Comparison of ENCODE assay signal across 1 cellular context in the genomic region with DNA sequence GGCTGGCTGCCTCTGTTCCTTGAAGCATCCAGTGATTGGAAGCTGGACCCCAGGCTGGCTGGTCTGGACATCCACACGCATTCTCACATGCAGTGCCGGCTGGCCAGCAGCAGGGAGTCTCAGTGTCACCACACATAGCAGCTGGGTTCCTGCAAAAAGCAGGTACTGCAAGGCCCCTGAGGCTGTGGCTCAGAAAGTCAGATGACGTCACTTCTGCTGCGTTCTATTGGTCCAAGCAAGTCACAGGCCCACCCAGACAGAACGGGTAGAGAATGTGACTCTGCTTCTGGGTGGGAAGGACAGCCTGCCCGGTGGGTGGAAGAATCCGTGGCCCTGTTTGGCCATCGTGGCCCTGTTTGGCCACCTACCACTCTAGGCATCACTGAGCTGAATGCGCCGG.
TF ChIP-seq lines count a peak whose summit lies in the region.

No MANE protein-coding gene starts in this region.

TF ChIP-seq in HEK293, 187 proteins besides CTCF, POLR2A, EP300 and RAD21 (continued from another document):
- TF ChIP-seq, protein P1, sequence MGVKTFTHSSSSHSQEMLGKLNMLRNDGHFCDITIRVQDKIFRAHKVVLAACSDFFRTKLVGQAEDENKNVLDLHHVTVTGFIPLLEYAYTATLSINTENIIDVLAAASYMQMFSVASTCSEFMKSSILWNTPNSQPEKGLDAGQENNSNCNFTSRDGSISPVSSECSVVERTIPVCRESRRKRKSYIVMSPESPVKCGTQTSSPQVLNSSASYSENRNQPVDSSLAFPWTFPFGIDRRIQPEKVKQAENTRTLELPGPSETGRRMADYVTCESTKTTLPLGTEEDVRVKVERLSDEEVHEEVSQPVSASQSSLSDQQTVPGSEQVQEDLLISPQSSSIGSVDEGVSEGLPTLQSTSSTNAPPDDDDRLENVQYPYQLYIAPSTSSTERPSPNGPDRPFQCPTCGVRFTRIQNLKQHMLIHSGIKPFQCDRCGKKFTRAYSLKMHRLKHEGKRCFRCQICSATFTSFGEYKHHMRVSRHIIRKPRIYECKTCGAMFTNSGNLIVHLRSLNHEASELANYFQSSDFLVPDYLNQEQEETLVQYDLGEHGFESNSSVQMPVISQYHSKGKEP (tag by site-specific recombination; IDR thresholded peaks at IDR 0.05) = 0 out of 2 replicates have a peak, but pooled peaks have one; percentile 15
- TF ChIP-seq ZNF600 (tag by site-specific recombination; IDR thresholded peaks at IDR 0.05) = peak; percentile 17; the same call in 1 of the 2 replicates
- peak; percentile 62 for TF ChIP-seq ZIC2 (tag by site-specific recombination; IDR thresholded peaks at IDR 0.05)
- TF ChIP-seq, protein P2, sequence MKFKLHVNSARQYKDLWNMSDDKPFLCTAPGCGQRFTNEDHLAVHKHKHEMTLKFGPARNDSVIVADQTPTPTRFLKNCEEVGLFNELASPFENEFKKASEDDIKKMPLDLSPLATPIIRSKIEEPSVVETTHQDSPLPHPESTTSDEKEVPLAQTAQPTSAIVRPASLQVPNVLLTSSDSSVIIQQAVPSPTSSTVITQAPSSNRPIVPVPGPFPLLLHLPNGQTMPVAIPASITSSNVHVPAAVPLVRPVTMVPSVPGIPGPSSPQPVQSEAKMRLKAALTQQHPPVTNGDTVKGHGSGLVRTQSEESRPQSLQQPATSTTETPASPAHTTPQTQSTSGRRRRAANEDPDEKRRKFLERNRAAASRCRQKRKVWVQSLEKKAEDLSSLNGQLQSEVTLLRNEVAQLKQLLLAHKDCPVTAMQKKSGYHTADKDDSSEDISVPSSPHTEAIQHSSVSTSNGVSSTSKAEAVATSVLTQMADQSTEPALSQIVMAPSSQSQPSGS (tag by site-specific recombination; IDR thresholded peaks at IDR 0.05; ENCODE audit: low read depth) = peak; percentile 61
